7 cellular contexts compared by ENCODE assay signal in the genomic region with DNA sequence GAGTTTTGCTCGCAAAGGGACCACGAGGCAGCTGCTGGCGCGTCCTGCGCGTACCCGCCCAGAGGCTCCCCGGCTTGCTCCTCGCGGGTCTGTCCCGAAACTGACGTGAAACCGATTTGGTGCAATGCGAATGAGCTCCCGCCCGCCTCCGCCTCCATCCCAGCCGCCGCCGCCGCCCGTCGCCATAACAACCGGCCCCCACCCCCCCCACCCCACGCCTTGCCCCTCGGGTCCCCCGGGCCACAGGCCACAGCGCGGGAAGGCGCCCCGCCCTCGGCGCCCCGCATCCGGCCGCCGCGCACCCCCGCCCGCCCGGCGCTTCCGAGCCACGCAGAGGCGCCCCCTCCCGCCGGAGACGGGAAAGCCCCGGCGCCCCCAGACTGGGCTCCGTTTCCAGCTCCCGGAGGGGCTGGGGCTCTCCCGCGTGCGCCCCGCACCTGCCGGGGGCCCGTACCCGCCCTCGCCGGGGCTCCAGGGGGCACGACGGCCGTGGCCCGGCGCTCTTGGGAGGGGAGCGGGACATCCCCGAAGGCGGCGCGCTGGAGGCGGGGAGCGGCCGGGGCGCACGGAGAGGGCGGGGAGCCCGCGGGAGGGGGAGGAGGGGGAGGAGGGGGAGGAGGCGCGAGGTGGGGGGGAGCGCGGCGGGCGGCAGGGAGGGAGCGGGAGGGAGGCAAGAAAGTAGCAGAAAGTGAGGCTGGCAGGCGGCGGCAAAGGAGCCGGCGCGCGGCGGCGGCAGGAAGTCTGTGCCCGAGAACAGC. TPM values are rescaled to one million over a fixed set of nuclear protein-coding genes. Genes with fewer than 3 reads are reported as not detected.
A peak's percentile ranks its signal among the peaks of the same experiment; 100 is the strongest.
DNase-seq lines count a peak whose midpoint lies in the region; TF ChIP-seq lines count a peak whose summit lies in the region.

CAMK1D (plus strand) TSS at position 678 of the 758 bp plus-strand sequence.

- H3K36me3 ChIP-seq in kidney epithelial cell (ENCODE audit: control insufficient read depth, insufficient read depth, low read length): no peaks in the 10 kb centered on the region

- H3K27me3 ChIP-seq in kidney epithelial cell (ENCODE audit: control insufficient read depth, insufficient read depth, low read length): peaks cover 9% of the 10 kb centered on the region

- peaks cover 12% of the 10 kb centered on the region for H3K4me1 Mint-ChIP-seq in HFFc6 (ENCODE audit: low read depth)

- no peaks in the 10 kb centered on the region for H3K36me3 Mint-ChIP-seq in HFFc6 (ENCODE audit: low read depth)

- H3K27ac Mint-ChIP-seq in HFFc6: peak within 1 kb of the TSS; percentile 61

- peaks cover 10% of the 10 kb centered on the region for H3K27me3 Mint-ChIP-seq in HFFc6 (ENCODE audit: insufficient read depth)

- H3K4me3 ChIP-seq in kidney epithelial cell (ENCODE audit: low read depth, low read length): peak within 1 kb of the TSS; percentile 67

- peak; percentile 92 for DNase-seq in GM13977 (ENCODE audit: low spot score)
- peak; percentile 63 for DNase-seq in HFFc6
- DNase-seq in NCI-H1436 treated with DMSO at 0.1 percent for 48 hours (lab: John Stamatoyannopoulos, UW): peak; percentile 49
- DNase-seq in activated CD4-positive, CD25-positive, alpha-beta regulatory T cell treated with anti-CD3 and anti-CD28 coated beads, Interleukin-2, amount 50 U/mL, for 16 hours (ENCODE audit: low read depth, low spot score): peak; percentile 66
- DNase-seq in central memory CD4-positive, alpha-beta T cell: peak; percentile 91
- no peak for DNase-seq in kidney epithelial cell (ENCODE audit: low read depth)
- DNase-seq in stimulated activated CD4-positive, alpha-beta T cell treated with anti-CD3 and anti-CD28 coated beads, Interleukin-1b, Interleukin-23, amount 100 ng/mL, for 24 hours (ENCODE audit: low read depth in 4 of 4, low spot score in 1 of 4): peak; percentile 51 to 72 (median 68)

- in situ Hi-C loops in GM13977 (cut with MboI; ENCODE audit: low pct_unique_long_range_greater_than_20kb, low sequenced_read_pairs, unreplicated experiment): no loop called here

- H3K4me3 Mint-ChIP-seq in HFFc6: peak within 1 kb of the TSS; percentile 92

- TF ChIP-seq CTCF in GM13977 (IDR thresholded peaks at IDR 0.05; ENCODE audit: extremely low read depth, insufficient read depth, missing control alignments): peak; percentile 32
- peak; percentile 62 for TF ChIP-seq CTCF in HFFc6 (IDR thresholded peaks at IDR 0.05)
- TF ChIP-seq CTCF in kidney epithelial cell (IDR thresholded peaks at IDR 0.05; ENCODE audit: insufficient read depth, low read length, poor library complexity, severe bottlenecking): no peak

- H3K9me3 Mint-ChIP-seq in HFFc6: no peaks in the 10 kb centered on the region

RNA-seq across cellular contexts. Expression of gene CAMK1D, which starts in this region (rescaled TPM):
- total RNA-seq in HFFc6 (2021; fragmentation: NEBNext Ultra II Directional; extraction: Animal tissue kit (Norgen Biotek cat#: 25700)): 1 to 10 TPM in 2 of 6 experiments, under 1 TPM in 4; 0.34 to 1.4 (median 0.43) TPM
- total RNA-seq in kidney epithelial cell: 2.3 and 3.4 TPM in 2 replicates
